Comparison of ENCODE assay signal across 11 cellular contexts in the genomic region with DNA sequence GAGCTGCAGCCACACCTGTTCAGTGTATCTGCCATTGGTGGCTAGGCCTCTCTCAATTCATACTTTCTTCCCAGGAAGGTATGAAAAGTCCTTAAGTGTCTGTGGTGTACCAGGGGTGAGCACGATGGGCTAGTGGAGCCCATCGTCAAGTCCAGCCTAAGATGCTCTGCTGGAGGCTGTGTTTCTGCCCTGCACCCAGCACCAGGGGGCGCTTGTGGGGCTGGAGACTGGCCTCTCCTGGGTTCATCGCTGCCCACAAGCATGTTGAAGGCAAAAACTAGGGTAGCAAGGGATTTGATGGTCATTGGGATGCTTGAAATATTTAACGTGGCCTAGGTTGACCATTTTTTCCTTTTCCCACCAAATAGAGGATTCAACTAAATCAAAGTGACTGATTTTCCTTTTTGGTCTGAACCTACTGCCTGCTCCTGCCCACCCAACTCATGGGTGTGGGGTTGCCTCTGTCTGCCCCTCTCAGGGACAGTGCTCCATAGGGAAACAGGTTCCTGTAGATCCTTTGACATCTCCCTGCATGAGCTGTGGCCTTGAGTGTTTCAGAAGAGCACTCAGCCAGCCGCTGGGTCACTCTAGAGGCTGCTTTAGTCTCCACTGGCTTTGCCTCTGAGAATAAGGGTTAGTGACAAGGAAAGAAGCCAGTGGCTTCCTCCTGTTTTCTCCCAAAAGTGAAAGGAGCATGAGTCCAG. TPM values are rescaled to one million over a fixed set of nuclear protein-coding genes. Genes with fewer than 3 reads are reported as not detected.
DNase-seq lines count a peak whose midpoint lies in the region; TF ChIP-seq lines count a peak whose summit lies in the region.
"Had no signal": no experiment of that assay in that cellular context is flagged by ENCODE, and none has a peak within 500 bp of the region (broad histone marks: within the 10 kb centered on the region; RNA-seq: fewer than 3 reads in every experiment).

No MANE protein-coding gene starts in this region.

- no peaks in the 10 kb centered on the region for H3K9me3 ChIP-seq in MG63

- peaks cover 4% of the 10 kb centered on the region for H3K27me3 Mint-ChIP-seq in endothelial cell (ENCODE audit: unreplicated experiment)
- H3K27me3 Mint-ChIP-seq: activated CD8-positive, alpha-beta memory T cell treated with anti-CD3 and anti-CD28 coated beads, Interleukin-2, amount 10 ng/mL, durations not matched to agents 7 days and 5 days had no signal

- DNase-seq in activated CD4-positive, alpha-beta T cell treated with anti-CD3 and anti-CD28 coated beads, Interleukin-2, amount 50 U/mL, for 48 hours, result peak; percentile 7 to 37
- DNase-seq in activated CD4-positive, alpha-beta T cell treated with anti-CD3 and anti-CD28 coated beads, Interleukin-2, amount 50 U/mL, for 4 hours, result no peak
- DNase-seq in MG63, result peak; percentile 6
- DNase-seq in endothelial cell (ENCODE audit: low spot score), result peak; percentile 57
- DNase-seq in retinal pigment epithelial cell (ENCODE audit: low read depth), result no peak
- no peak for DNase-seq in T-helper 1 cell
- no peak for DNase-seq in NCI-H2171 treated with DMSO at 0.1 percent for 48 hours (lab: John Stamatoyannopoulos, UW)
- no peak for DNase-seq in activated T-cell treated with anti-CD3 and anti-CD28 coated beads, Interleukin-2, amount 50 U/mL, for 1 hour
- DNase-seq: activated CD8-positive, alpha-beta memory T cell treated with anti-CD3 and anti-CD28 coated beads, Interleukin-2, amount 10 ng/mL, durations not matched to agents 7 days and 5 days; CD4-positive, alpha-beta T cell; GOT3 had no signal

- H3K27ac Mint-ChIP-seq in endothelial cell (ENCODE audit: unreplicated experiment), result no peak overlapping the region
- H3K27ac Mint-ChIP-seq: activated CD8-positive, alpha-beta memory T cell treated with anti-CD3 and anti-CD28 coated beads, Interleukin-2, amount 10 ng/mL, durations not matched to agents 7 days and 5 days; CD4-positive, alpha-beta T cell had no signal

- TF ChIP-seq CTCF in endothelial cell (IDR thresholded peaks at IDR 0.05; ENCODE audit: unreplicated experiment) (peak; percentile 4), retinal pigment epithelial cell (conservative IDR thresholded peaks at IDR 0.05; ENCODE audit: low read depth, low read length) (peak; percentile 53)

- no peaks in the 10 kb centered on the region for H3K9me3 Mint-ChIP-seq in endothelial cell (ENCODE audit: unreplicated experiment)
- H3K9me3 Mint-ChIP-seq: CD4-positive, alpha-beta T cell had no signal

- H3K4me3 ChIP-seq in MG63, result no peak overlapping the region
- H3K4me3 ChIP-seq in retinal pigment epithelial cell (ENCODE audit: low read length), result no peak overlapping the region

- no peaks in the 10 kb centered on the region for H3K36me3 ChIP-seq in MG63

- no peak overlapping the region for H3K4me3 Mint-ChIP-seq in endothelial cell (ENCODE audit: unreplicated experiment)
- H3K4me3 Mint-ChIP-seq: activated CD8-positive, alpha-beta memory T cell treated with anti-CD3 and anti-CD28 coated beads, Interleukin-2, amount 10 ng/mL, durations not matched to agents 7 days and 5 days; CD4-positive, alpha-beta T cell had no signal

- H3K36me3 Mint-ChIP-seq in endothelial cell (ENCODE audit: low read depth, unreplicated experiment), result no peaks in the 10 kb centered on the region
- H3K36me3 Mint-ChIP-seq: activated CD8-positive, alpha-beta memory T cell treated with anti-CD3 and anti-CD28 coated beads, Interleukin-2, amount 10 ng/mL, durations not matched to agents 7 days and 5 days had no signal

- H3K27me3 ChIP-seq in MG63, result no peaks in the 10 kb centered on the region

- H3K4me1 Mint-ChIP-seq in endothelial cell (ENCODE audit: unreplicated experiment), result peaks cover 8% of the 10 kb centered on the region

RNA-seq across cellular contexts. Expression of a gene that starts 59.0 kb away (rescaled TPM):
- total RNA-seq in MG63 (2014; rRNA removed; shearing (Covaris generic); ENCODE audit: low replicate concordance), result 127 and 137 TPM in 2 replicates
- total RNA-seq in endothelial cell (ENCODE audit: unreplicated experiment), result 138 TPM

RNA-seq across cellular contexts. Expression of a gene that starts 59.2 kb away (rescaled TPM):
- total RNA-seq in MG63 (2014; rRNA removed; shearing (Covaris generic); ENCODE audit: low replicate concordance), result 1.8 and 2.4 TPM in 2 replicates
- 9.2 TPM for total RNA-seq in endothelial cell (ENCODE audit: unreplicated experiment)

Comparison
In these comparisons a context has a peak if more than half of its experiments do, and no peak if none do; other contexts are left out.
1. DNase-seq: peak in activated CD4-positive, alpha-beta T cell treated with anti-CD3 and anti-CD28 coated beads, Interleukin-2, amount 50 U/mL, for 48 hours (2 of 2), MG63 (single experiment) and endothelial cell (single experiment); none in activated CD4-positive, alpha-beta T cell treated with anti-CD3 and anti-CD28 coated beads, Interleukin-2, amount 50 U/mL, for 4 hours (0 of 2), retinal pigment epithelial cell (single experiment), T-helper 1 cell (0 of 5), NCI-H2171 treated with DMSO at 0.1 percent for 48 hours (single experiment) and activated T-cell treated with anti-CD3 and anti-CD28 coated beads, Interleukin-2, amount 50 U/mL, for 1 hour (single experiment).